In the genomic region with DNA sequence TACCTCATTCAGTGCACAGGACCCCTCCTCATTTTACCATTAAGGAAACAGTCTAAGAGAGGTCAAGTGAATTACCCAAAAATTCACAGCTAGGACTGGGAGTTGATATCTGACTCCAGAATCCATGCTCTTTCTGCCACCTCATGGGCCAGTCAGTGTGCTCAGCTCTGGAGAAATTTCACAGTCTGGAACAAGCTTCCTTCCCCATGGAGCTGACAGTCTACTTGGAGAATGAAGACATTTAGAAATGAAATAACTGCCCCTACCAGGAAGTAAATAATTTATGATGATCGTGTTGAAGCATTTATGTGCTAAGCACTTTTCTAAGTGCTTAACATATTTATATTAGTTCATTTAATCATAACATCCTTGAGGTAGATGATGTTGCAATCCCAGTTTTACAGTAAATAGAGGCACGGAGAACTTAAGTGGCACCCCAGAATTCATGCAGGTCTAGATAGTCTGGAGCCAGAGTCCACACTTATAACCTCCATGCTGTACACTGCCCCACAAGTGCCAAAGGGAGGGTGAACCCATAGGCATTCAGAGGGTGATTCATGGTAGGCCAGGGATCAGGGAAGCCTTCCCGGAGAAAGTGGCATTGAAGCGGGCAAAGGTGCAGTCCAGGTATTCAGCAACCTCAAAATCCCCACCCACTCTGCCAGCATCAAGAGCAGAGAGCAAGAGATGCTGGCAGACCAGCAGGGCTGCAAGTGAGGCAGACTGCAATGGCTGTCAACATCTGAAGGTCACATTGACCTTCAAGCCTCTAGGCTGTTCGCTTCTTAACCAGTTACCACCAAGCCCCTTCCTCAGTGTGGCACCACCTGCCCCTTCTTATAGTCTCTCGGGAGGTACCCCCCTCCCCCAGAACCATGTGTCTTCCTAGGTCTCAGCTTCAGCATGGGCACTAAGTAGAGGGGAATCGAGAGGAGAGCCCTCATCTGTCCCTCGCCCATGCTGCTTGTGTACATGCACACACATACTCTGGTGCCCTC, we compare ENCODE assay signal across 24 cellular contexts.
"Had no signal": no experiment of that assay in that cellular context is flagged by ENCODE, and none has a peak within 500 bp of the region (broad histone marks: within the 10 kb centered on the region; RNA-seq: fewer than 3 reads in every experiment).

No MANE protein-coding gene starts in this region.

- H3K4me1 Mint-ChIP-seq: neural crest cell had no signal

- ATAC-seq: effector memory CD8-positive, alpha-beta T cell; heart left ventricle; left colon; naive thymus-derived CD4-positive, alpha-beta T cell; T-helper 17 cell had no signal

- H3K27me3 ChIP-seq: colonic mucosa, dorsolateral prefrontal cortex, esophagus muscularis mucosa, heart left ventricle, right atrium auricular region, tibial nerve had no signal

- H3K9me3 Mint-ChIP-seq: activated CD4-positive, alpha-beta memory T cell treated with anti-CD3 and anti-CD28 coated beads for 36 hours; activated naive CD4-positive, alpha-beta T cell treated with anti-CD3 and anti-CD28 coated beads for 36 hours; effector memory CD8-positive, alpha-beta T cell; naive thymus-derived CD4-positive, alpha-beta T cell; neural crest cell; stimulated activated naive CD8-positive, alpha-beta T cell treated with anti-CD3 and anti-CD28 coated beads, Interleukin-15, Interleukin-2, amounts not matched to agents 100 ng/mL and 50 ng/mL, for 24 hours had no signal

- H3K9me3 ChIP-seq: colonic mucosa, esophagus muscularis mucosa, heart left ventricle, prostate gland, right atrium auricular region, tibial nerve had no signal

- H3K4me3 ChIP-seq: colonic mucosa, dorsolateral prefrontal cortex, esophagus muscularis mucosa, heart left ventricle, prostate gland, right atrium auricular region, tibial nerve had no signal

- FAIRE-seq: bronchial epithelial cell, keratinocyte, urothelium cell line had no signal

- H3K36me3 Mint-ChIP-seq: activated CD4-positive, alpha-beta memory T cell treated with anti-CD3 and anti-CD28 coated beads for 36 hours had no signal

- H3K27ac ChIP-seq: colonic mucosa, dorsolateral prefrontal cortex, esophagus muscularis mucosa, heart left ventricle, prostate gland, right atrium auricular region, tibial nerve had no signal

- H3K27me3 Mint-ChIP-seq: activated CD4-positive, alpha-beta memory T cell treated with anti-CD3 and anti-CD28 coated beads for 36 hours; effector memory CD8-positive, alpha-beta T cell; naive thymus-derived CD4-positive, alpha-beta T cell; stimulated activated naive CD8-positive, alpha-beta T cell treated with anti-CD3 and anti-CD28 coated beads, Interleukin-15, Interleukin-2, amounts not matched to agents 100 ng/mL and 50 ng/mL, for 24 hours; T-helper 17 cell had no signal

- H3K4me3 Mint-ChIP-seq: activated CD4-positive, alpha-beta memory T cell treated with anti-CD3 and anti-CD28 coated beads for 36 hours; activated naive CD4-positive, alpha-beta T cell treated with anti-CD3 and anti-CD28 coated beads for 36 hours; effector memory CD8-positive, alpha-beta T cell; neural crest cell; stimulated activated naive CD8-positive, alpha-beta T cell treated with anti-CD3 and anti-CD28 coated beads, Interleukin-15, Interleukin-2, amounts not matched to agents 100 ng/mL and 50 ng/mL, for 24 hours; T-helper 17 cell had no signal

- H3K4me1 ChIP-seq: colonic mucosa, prostate gland, tibial nerve had no signal

- H3K36me3 ChIP-seq: colonic mucosa, prostate gland had no signal

- DNase-seq: activated CD4-positive, alpha-beta memory T cell treated with anti-CD3 and anti-CD28 coated beads for 36 hours; activated CD4-positive, alpha-beta T cell treated with anti-CD3 and anti-CD28 coated beads for 4 hours; activated CD4-positive, CD25-positive, alpha-beta regulatory T cell; activated effector memory CD4-positive, alpha-beta T cell treated with Interleukin-2 at 50 U/mL for 16 hours; activated naive CD4-positive, alpha-beta T cell treated with anti-CD3 and anti-CD28 coated beads for 36 hours; activated T-cell treated with anti-CD3 and anti-CD28 coated beads, Interleukin-2, amount 50 U/mL, for 48 hours; colonic mucosa; dorsolateral prefrontal cortex; effector memory CD8-positive, alpha-beta T cell; heart left ventricle; left colon; naive thymus-derived CD4-positive, alpha-beta T cell; stimulated activated CD4-positive, alpha-beta T cell treated with anti-CD3 and anti-CD28 coated beads, Interleukin-4, amount 100 ng/mL, for 24 hours; SW 1271; T-helper 17 cell had no signal

- H3K27ac Mint-ChIP-seq: activated CD4-positive, alpha-beta memory T cell treated with anti-CD3 and anti-CD28 coated beads for 36 hours; activated naive CD4-positive, alpha-beta T cell treated with anti-CD3 and anti-CD28 coated beads for 36 hours; naive thymus-derived CD4-positive, alpha-beta T cell; stimulated activated naive CD8-positive, alpha-beta T cell treated with anti-CD3 and anti-CD28 coated beads, Interleukin-15, Interleukin-2, amounts not matched to agents 100 ng/mL and 50 ng/mL, for 24 hours; T-helper 17 cell had no signal
